Comparison of ENCODE assay signal across 29 cellular contexts in genomic region chr19:49792829-49793560, GRCh38. TPM values are rescaled to one million over a fixed set of nuclear protein-coding genes. Genes with fewer than 3 reads are reported as not detected.
A peak's percentile ranks its signal among the peaks of the same experiment; 100 is the strongest.
DNase-seq lines count a peak whose midpoint lies in the region; ATAC-seq, FAIRE-seq and TF ChIP-seq lines count a peak whose summit lies in the region.
"Had no signal": no experiment of that assay in that cellular context is flagged by ENCODE, and none has a peak within 500 bp of the region (broad histone marks: within the 10 kb centered on the region; RNA-seq: fewer than 3 reads in every experiment).

No MANE protein-coding gene starts in this region.

- BruUV-seq in HepG2 (replicated peaks; lab: Mats Ljungman, UMichigan): no TSS peak
- no TSS peak for BruUV-seq in A673 (replicated peaks; lab: Mats Ljungman, UMichigan)

- no peak overlapping the region for H3K4me3 Mint-ChIP-seq in activated naive CD8-positive, alpha-beta T cell treated with anti-CD3 and anti-CD28 coated beads, Interleukin-2, amount 50 U/mL, for 24 hours
- H3K4me3 Mint-ChIP-seq: H9 had no signal

- H4K20me1 ChIP-seq in HepG2 (ENCODE audit: insufficient read depth, low read length): no peaks in the 10 kb centered on the region

- ATAC-seq in HepG2 (no peak; the same call in 2 of the 3 replicates), right lobe of liver (no peak), GM19455 (IDR thresholded peaks at IDR 0.05; ENCODE audit: unreplicated experiment) (no peak)
- ATAC-seq in activated naive CD8-positive, alpha-beta T cell treated with anti-CD3 and anti-CD28 coated beads, Interleukin-2, amount 50 U/mL, for 24 hours: no peak

- peaks cover 20 to 55% of the 10 kb centered on the region in 2 experiments; a peak in 4 of 5 replicates for H3K36me3 ChIP-seq in HepG2 (replicated peaks in 1 of 2; ENCODE audit: control insufficient read depth in 1 of 2, insufficient read depth in 2 of 2, low read length in 2 of 2)
- H3K36me3 ChIP-seq in right lobe of liver: peaks cover 7 to 65% (median 33%) of the 10 kb centered on the region in 4 donors
- H3K36me3 ChIP-seq in kidney (ENCODE audit: control insufficient read depth in 1 of 2, insufficient read depth in 2 of 2, low read length in 2 of 2): peaks cover 35 to 42% of the 10 kb centered on the region in 2 donors
- H3K36me3 ChIP-seq in testis (ENCODE audit: low read depth, missing control alignments): no peaks in the 10 kb centered on the region
- H3K36me3 ChIP-seq in A673 (ENCODE audit: insufficient read depth, low read length, poor library complexity, severe bottlenecking): peaks cover 24% of the 10 kb centered on the region

- no peak for TF ChIP-seq POLR2A in HepG2 (IDR thresholded peaks at IDR 0.05; ENCODE audit: insufficient read depth in 1 of 2, low read depth in 2 of 2, low read length in 2 of 2)
- TF ChIP-seq POLR2A in right lobe of liver (IDR thresholded peaks at IDR 0.05): no peak
- TF ChIP-seq POLR2A in testis (IDR thresholded peaks at IDR 0.05): no peak

- H3K27ac ChIP-seq in HepG2 (ENCODE audit: extremely low read length, insufficient read depth, low read length) (no peak overlapping the region), right lobe of liver (no peak overlapping the region), kidney (ENCODE audit: low read depth in 2 of 2, low read length in 2 of 2) (no peak overlapping the region), testis (peak overlapping the region; percentile 76 to 83), A673 (ENCODE audit: low read depth, low read length, poor library complexity, severe bottlenecking) (no peak overlapping the region)
- H3K27ac ChIP-seq: BLaER1 treated with 17β-estradiol and CSF1 and Interleukin-3, amounts not matched to agents 10 nM and 100 nM; HL-60; neutrophil; psoas muscle; WERI-Rb-1 had no signal

- no peak overlapping the region for H2AFZ ChIP-seq in HepG2 (ENCODE audit: low read length)

- H3K27me3 Mint-ChIP-seq in activated naive CD8-positive, alpha-beta T cell treated with anti-CD3 and anti-CD28 coated beads, Interleukin-2, amount 50 U/mL, for 24 hours: no peaks in the 10 kb centered on the region

- H3K9me3 Mint-ChIP-seq in activated naive CD8-positive, alpha-beta T cell treated with anti-CD3 and anti-CD28 coated beads, Interleukin-2, amount 50 U/mL, for 24 hours: no peaks in the 10 kb centered on the region
- H3K9me3 Mint-ChIP-seq: H9 had no signal

- TF ChIP-seq EP300 in HepG2 (IDR thresholded peaks at IDR 0.05; ENCODE audit: low read depth in 2 of 2, low read length in 2 of 2) (no peak), HepG2 (CRISPR knock-in tag; IDR thresholded peaks at IDR 0.05; ENCODE audit: borderline replicate concordance) (no peak)

- peaks cover 18% of the 10 kb centered on the region for H3K36me3 Mint-ChIP-seq in activated naive CD8-positive, alpha-beta T cell treated with anti-CD3 and anti-CD28 coated beads, Interleukin-2, amount 50 U/mL, for 24 hours (ENCODE audit: low read depth)

- H3K27ac Mint-ChIP-seq in activated naive CD8-positive, alpha-beta T cell treated with anti-CD3 and anti-CD28 coated beads, Interleukin-2, amount 50 U/mL, for 24 hours: peak overlapping the region; percentile 69

- TF ChIP-seq RAD21 in HepG2 (CRISPR knock-in tag; IDR thresholded peaks at IDR 0.05): no peak

- TF ChIP-seq CTCF in HepG2 (CRISPR knock-in tag; IDR thresholded peaks at IDR 0.05) (no peak), right lobe of liver (IDR thresholded peaks at IDR 0.05) (no peak), kidney (IDR thresholded peaks at IDR 0.05; ENCODE audit: borderline replicate concordance, extremely low read depth, insufficient read depth) (no peak), testis (IDR thresholded peaks at IDR 0.05) (no peak), A673 (conservative IDR thresholded peaks at IDR 0.05; ENCODE audit: low read depth, low read length) (no peak)

- in situ Hi-C loops in HepG2 (cut with HindIII; ENCODE audit: extremely low pct_ligation_motif_present, low pct_unique_long_range_greater_than_20kb): no loop called here

- H3K9ac ChIP-seq in HepG2 (ENCODE audit: insufficient read depth, low read depth, low read length): no peak overlapping the region
- no peak overlapping the region for H3K9ac ChIP-seq in kidney (ENCODE audit: low read length in 2 of 2)
- H3K9ac ChIP-seq: BLaER1 treated with 17β-estradiol and CSF1 and Interleukin-3, amounts not matched to agents 10 nM and 100 nM had no signal

- WGBS in HepG2 (ENCODE audit: low lambda C conversion rate): 97% methylated on average over 20 of the region's 22 CpGs
- 96% methylated on average over 18 of the region's 22 CpGs for WGBS in right lobe of liver (ENCODE audit: insufficient coverage, low coverage, low lambda C conversion rate, missing lambda C conversion rate)
- WGBS in testis, 2 donors: 85 to 100% methylated on average over 8 to 22 of the region's 22 CpGs

- CTCF ChIA-PET in HepG2 (lab: Yijun Ruan, JAX; ENCODE audit: low intra/inter-chr PET ratio, low total read pairs) (no interaction called here), A673 (lab: Charles Lee) (no interaction called here)

- H3K4me1 ChIP-seq in HepG2 (ENCODE audit: insufficient read depth, low read length) (no peaks in the 10 kb centered on the region), right lobe of liver (no peaks in the 10 kb centered on the region), kidney (ENCODE audit: control insufficient read depth in 1 of 2, insufficient read depth in 1 of 2, low read depth in 1 of 2, low read length in 2 of 2) (peaks cover 0 to 3% of the 10 kb centered on the region in 2 donors), testis (peaks cover 36% of the 10 kb centered on the region), A673 (ENCODE audit: insufficient read depth, low read length, poor library complexity, severe bottlenecking) (no peaks in the 10 kb centered on the region)
- H3K4me1 ChIP-seq: breast epithelium, Caco-2, psoas muscle had no signal

- H3K9me3 ChIP-seq in HepG2 (ENCODE audit: low read length) (no peaks in the 10 kb centered on the region), right lobe of liver (no peaks in the 10 kb centered on the region), kidney (ENCODE audit: control insufficient read depth in 1 of 2, low read length in 2 of 2) (no peaks in the 10 kb centered on the region), testis (no peaks in the 10 kb centered on the region), A673 (ENCODE audit: low read depth, low read length, poor library complexity, severe bottlenecking) (no peaks in the 10 kb centered on the region)
- H3K9me3 ChIP-seq: BLaER1 treated with 17β-estradiol and CSF1 and Interleukin-3, amounts not matched to agents 10 nM and 100 nM; breast epithelium; Caco-2; neutrophil; psoas muscle had no signal

- H3K4me3 ChIP-seq in HepG2 (replicated peaks in 1 of 3; ENCODE audit: insufficient read depth in 1 of 3, low read depth in 2 of 3, low read length in 3 of 3): no peak overlapping the region
- H3K4me3 ChIP-seq in right lobe of liver: no peak overlapping the region
- H3K4me3 ChIP-seq in kidney (ENCODE audit: low read length in 2 of 2): no peak overlapping the region
- H3K4me3 ChIP-seq in testis: no peak overlapping the region
- H3K4me3 ChIP-seq in A673 (ENCODE audit: low read depth, low read length, poor library complexity, severe bottlenecking): no peak overlapping the region
- H3K4me3 ChIP-seq: BLaER1 treated with 17β-estradiol and CSF1 and Interleukin-3, amounts not matched to agents 10 nM and 100 nM; breast epithelium; lung; psoas muscle had no signal

- intact Hi-C loops in HepG2 (cut with micrococcal nuclease; ENCODE audit: unreplicated experiment) (no loop called here), right lobe of liver (cut with DNase I) (no loop called here), kidney (cut with DNase I) (no loop called here), testis (cut with DNase I; ENCODE audit: low total_unique reads) (no loop called here), A673 (cut with micrococcal nuclease; ENCODE audit: unreplicated experiment) (no loop called here)

- H3K79me2 ChIP-seq in HepG2 (ENCODE audit: insufficient read depth, low read length): no peaks in the 10 kb centered on the region

- FAIRE-seq in HepG2 (lab: Jason Lieb, UNC) (no peak), kidney (lab: Jason Lieb, UNC) (no peak)

- no peak overlapping the region for H3K4me2 ChIP-seq in HepG2 (ENCODE audit: low read depth, low read length)
- H3K4me2 ChIP-seq: BLaER1 treated with 17β-estradiol and CSF1 and Interleukin-3, amounts not matched to agents 10 nM and 100 nM had no signal

- no peak for DNase-seq in HepG2 (ENCODE audit: low spot score)
- DNase-seq in right lobe of liver: no peak
- no peak for DNase-seq in activated naive CD8-positive, alpha-beta T cell treated with anti-CD3 and anti-CD28 coated beads, Interleukin-2, amount 50 U/mL, for 24 hours
- DNase-seq in kidney: peak; percentile 61
- DNase-seq in testis: no peak
- DNase-seq in NCI-H345 treated with DMSO at 0.1 percent for 48 hours (lab: John Stamatoyannopoulos, UW; ENCODE audit: unreplicated experiment): no peak
- DNase-seq in A673 (ENCODE audit: low spot score): no peak
- DNase-seq: activated CD4-positive, alpha-beta T cell treated with anti-CD3 and anti-CD28 coated beads, Interleukin-2, amount 50 U/mL, for 1 hour; activated gamma-delta T cell; amygdala; Caco-2; cortex of kidney; DND-41; H9; NCI-H1092; NCI-H187; NCI-H2171 treated with DMSO at 0.1 percent for 48 hours; NCI-H69; psoas muscle; Right ventricle myocardium superior; WERI-Rb-1 had no signal

- H3K27me3 ChIP-seq in HepG2 (ENCODE audit: control insufficient read depth in 1 of 2, insufficient read depth in 2 of 2, low read length in 2 of 2) (no peaks in the 10 kb centered on the region), right lobe of liver (no peaks in the 10 kb centered on the region), testis (no peaks in the 10 kb centered on the region), A673 (replicated peaks; ENCODE audit: insufficient read depth, low read depth, low read length, poor library complexity) (no peaks in the 10 kb centered on the region)
- H3K27me3 ChIP-seq: BLaER1 treated with 17β-estradiol and CSF1 and Interleukin-3, amounts not matched to agents 10 nM and 100 nM; breast epithelium; neutrophil had no signal

- H3K4me1 Mint-ChIP-seq in activated naive CD8-positive, alpha-beta T cell treated with anti-CD3 and anti-CD28 coated beads, Interleukin-2, amount 50 U/mL, for 24 hours: peaks cover 4% of the 10 kb centered on the region
- H3K4me1 Mint-ChIP-seq: H9 had no signal

- POLR2A ChIA-PET in HepG2 (lab: Yijun Ruan, JAX) (no interaction called here), A673 (lab: Charles Lee; ENCODE audit: low non-redundant PET) (no interaction called here)

RNA-seq across cellular contexts. Expression of gene FUZ, which starts 20.1 kb away (rescaled TPM):
- total RNA-seq in HepG2 (2016; rRNA removed; fragmentation: Illumina TruSeq; extraction: Trizol): not detected in 2 replicates
- total RNA-seq in HepG2 (2016; cell fraction: cytosol; rRNA removed; fragmentation: Illumina TruSeq; extraction: Trizol; ENCODE audit: low read depth): 0.44 TPM in 1 of 2 replicates, not detected in the other
- total RNA-seq in HepG2 (2016; cell fraction: insoluble cytoplasmic fraction; rRNA removed; fragmentation: Illumina TruSeq; extraction: Trizol): not detected in 2 replicates
- 0.31 TPM in 1 of 2 replicates, not detected in the other for total RNA-seq in HepG2 (2016; cell fraction: membrane; rRNA removed; fragmentation: Illumina TruSeq; extraction: Trizol)
- not detected in 2 replicates for total RNA-seq in HepG2 (2016; cell fraction: nucleus; rRNA removed; fragmentation: Illumina TruSeq; extraction: Trizol)
- polyA plus RNA-seq in HepG2 (2011; rRNA removed): 0.07 and 0.08 TPM in 2 replicates
- polyA plus RNA-seq in HepG2 (2011; cell fraction: cytosol; rRNA removed): 0.08 and 0.14 TPM in 2 replicates
- polyA plus RNA-seq in HepG2 (2011; cell fraction: nucleus; rRNA removed): 0.32 and 0.38 TPM in 2 replicates
- polyA plus RNA-seq in HepG2 (2012): 0.21 and 0.63 TPM in 2 replicates
- polyA plus RNA-seq in HepG2 (2016; cell fraction: cytosol; fragmentation: Illumina TruSeq; extraction: Trizol; ENCODE audit: low read depth): 0.26 TPM in 1 of 2 replicates, not detected in the other
- not detected in 2 replicates for polyA plus RNA-seq in HepG2 (2016; cell fraction: insoluble cytoplasmic fraction; fragmentation: Illumina TruSeq; extraction: Trizol; ENCODE audit: low read depth)
- polyA plus RNA-seq in HepG2 (2016; cell fraction: membrane; fragmentation: Illumina TruSeq; extraction: Trizol; ENCODE audit: low read depth): 0.22 TPM in 1 of 2 replicates, not detected in the other
- not detected in 2 replicates for polyA plus RNA-seq in HepG2 (2016; cell fraction: nucleus; fragmentation: Illumina TruSeq; extraction: Trizol; ENCODE audit: insufficient read depth, low read depth)
- not detected in 2 replicates for polyA minus RNA-seq in HepG2 (2011; rRNA and poly(A)+ RNA removed; ENCODE audit: low replicate concordance)
- polyA minus RNA-seq in HepG2 (2011; cell fraction: cytosol; rRNA and poly(A)+ RNA removed): not detected in 2 replicates
- not detected in 2 replicates for polyA minus RNA-seq in HepG2 (2011; cell fraction: nucleus; rRNA and poly(A)+ RNA removed)
- 10 to 100 TPM in 1 of 6 experiments, 1 to 10 TPM in 5; 3.7 to 10.7 (median 6.3) TPM for total RNA-seq in right lobe of liver
- 26.9 TPM for total RNA-seq in kidney
- 51.2 TPM for polyA plus RNA-seq in kidney (ENCODE audit: insufficient read depth, low read depth, low replicate concordance)
- 100 to 1,000 TPM in 1 of 2 donors, 10 to 100 TPM in 1; 56.0 to 101 TPM for total RNA-seq in testis
- 98.0 TPM for polyA plus RNA-seq in testis (ENCODE audit: insufficient read depth, low read depth, low replicate concordance)
- total RNA-seq in A673 (2021): 53.0 and 64.3 TPM in 2 replicates

RNA-seq across cellular contexts. Expression of gene MED25, which starts 25.1 kb away (rescaled TPM):
- total RNA-seq in HepG2 (2016; rRNA removed; fragmentation: Illumina TruSeq; extraction: Trizol) (11.1 and 11.3 TPM in 2 replicates), right lobe of liver (10 to 100 TPM in 5 of 6 experiments, 1 to 10 TPM in 1; 9.9 to 16.3 (median 11.8) TPM), kidney (53.2 TPM), testis (100 to 1,000 TPM; 244 to 246 TPM), A673 (2021) (93.0 and 111 TPM in 2 replicates)
- 3.0 and 3.1 TPM in 2 replicates for total RNA-seq in HepG2 (2016; cell fraction: cytosol; rRNA removed; fragmentation: Illumina TruSeq; extraction: Trizol; ENCODE audit: low read depth)
- 10.4 and 11.0 TPM in 2 replicates for total RNA-seq in HepG2 (2016; cell fraction: insoluble cytoplasmic fraction; rRNA removed; fragmentation: Illumina TruSeq; extraction: Trizol)
- total RNA-seq in HepG2 (2016; cell fraction: membrane; rRNA removed; fragmentation: Illumina TruSeq; extraction: Trizol): 6.7 and 8.6 TPM in 2 replicates
- 18.0 and 18.4 TPM in 2 replicates for total RNA-seq in HepG2 (2016; cell fraction: nucleus; rRNA removed; fragmentation: Illumina TruSeq; extraction: Trizol)
- polyA plus RNA-seq in HepG2 (2011; rRNA removed) (13.3 and 15.1 TPM in 2 replicates), kidney (ENCODE audit: insufficient read depth, low read depth, low replicate concordance) (37.3 TPM), testis (ENCODE audit: insufficient read depth, low read depth, low replicate concordance) (156 TPM)
- 5.3 and 5.7 TPM in 2 replicates for polyA plus RNA-seq in HepG2 (2011; cell fraction: cytosol; rRNA removed)
- 48.1 and 61.9 TPM in 2 replicates for polyA plus RNA-seq in HepG2 (2011; cell fraction: nucleus; rRNA removed)
- polyA plus RNA-seq in HepG2 (2012): 17.3 and 20.9 TPM in 2 replicates
- polyA plus RNA-seq in HepG2 (2016; cell fraction: cytosol; fragmentation: Illumina TruSeq; extraction: Trizol; ENCODE audit: low read depth): 5.1 and 5.2 TPM in 2 replicates
- 16.3 and 22.3 TPM in 2 replicates for polyA plus RNA-seq in HepG2 (2016; cell fraction: insoluble cytoplasmic fraction; fragmentation: Illumina TruSeq; extraction: Trizol; ENCODE audit: low read depth)
- polyA plus RNA-seq in HepG2 (2016; cell fraction: membrane; fragmentation: Illumina TruSeq; extraction: Trizol; ENCODE audit: low read depth): 7.9 and 9.9 TPM in 2 replicates
- polyA plus RNA-seq in HepG2 (2016; cell fraction: nucleus; fragmentation: Illumina TruSeq; extraction: Trizol; ENCODE audit: insufficient read depth, low read depth): 46.3 and 50.3 TPM in 2 replicates
- 31.2 and 56.4 TPM in 2 replicates for polyA minus RNA-seq in HepG2 (2011; rRNA and poly(A)+ RNA removed; ENCODE audit: low replicate concordance)
- polyA minus RNA-seq in HepG2 (2011; cell fraction: cytosol; rRNA and poly(A)+ RNA removed): 9.1 and 11.4 TPM in 2 replicates
- 21.9 and 22.9 TPM in 2 replicates for polyA minus RNA-seq in HepG2 (2011; cell fraction: nucleus; rRNA and poly(A)+ RNA removed)

RNA-seq across cellular contexts. Expression of gene AP2A1, which starts 26.2 kb away (rescaled TPM):
- total RNA-seq in HepG2 (2016; rRNA removed; fragmentation: Illumina TruSeq; extraction: Trizol) (21.8 and 22.7 TPM in 2 replicates), right lobe of liver (100 to 1,000 TPM in 1 of 6 experiments, 10 to 100 TPM in 5; 38.7 to 103 (median 49.8) TPM), kidney (70.0 TPM), testis (100 to 1,000 TPM; 301 to 358 TPM), A673 (2021) (80.1 and 98.5 TPM in 2 replicates)
- total RNA-seq in HepG2 (2016; cell fraction: cytosol; rRNA removed; fragmentation: Illumina TruSeq; extraction: Trizol; ENCODE audit: low read depth): 9.5 and 10.1 TPM in 2 replicates
- total RNA-seq in HepG2 (2016; cell fraction: insoluble cytoplasmic fraction; rRNA removed; fragmentation: Illumina TruSeq; extraction: Trizol): 19.1 and 23.8 TPM in 2 replicates
- total RNA-seq in HepG2 (2016; cell fraction: membrane; rRNA removed; fragmentation: Illumina TruSeq; extraction: Trizol): 19.2 and 20.5 TPM in 2 replicates
- total RNA-seq in HepG2 (2016; cell fraction: nucleus; rRNA removed; fragmentation: Illumina TruSeq; extraction: Trizol): 16.2 and 20.1 TPM in 2 replicates
- polyA plus RNA-seq in HepG2 (2011; rRNA removed) (39.7 and 49.9 TPM in 2 replicates), kidney (ENCODE audit: insufficient read depth, low read depth, low replicate concordance) (32.0 TPM), testis (ENCODE audit: insufficient read depth, low read depth, low replicate concordance) (226 TPM)
- 30.4 and 48.4 TPM in 2 replicates for polyA plus RNA-seq in HepG2 (2011; cell fraction: cytosol; rRNA removed)
- 84.4 and 99.0 TPM in 2 replicates for polyA plus RNA-seq in HepG2 (2011; cell fraction: nucleus; rRNA removed)
- polyA plus RNA-seq in HepG2 (2012): 35.2 and 42.3 TPM in 2 replicates
- 6.6 and 7.7 TPM in 2 replicates for polyA plus RNA-seq in HepG2 (2016; cell fraction: cytosol; fragmentation: Illumina TruSeq; extraction: Trizol; ENCODE audit: low read depth)
- 24.6 and 33.0 TPM in 2 replicates for polyA plus RNA-seq in HepG2 (2016; cell fraction: insoluble cytoplasmic fraction; fragmentation: Illumina TruSeq; extraction: Trizol; ENCODE audit: low read depth)
- polyA plus RNA-seq in HepG2 (2016; cell fraction: membrane; fragmentation: Illumina TruSeq; extraction: Trizol; ENCODE audit: low read depth): 13.4 and 16.8 TPM in 2 replicates
- 38.5 and 39.3 TPM in 2 replicates for polyA plus RNA-seq in HepG2 (2016; cell fraction: nucleus; fragmentation: Illumina TruSeq; extraction: Trizol; ENCODE audit: insufficient read depth, low read depth)
- 97.4 and 189 TPM in 2 replicates for polyA minus RNA-seq in HepG2 (2011; rRNA and poly(A)+ RNA removed; ENCODE audit: low replicate concordance)
- polyA minus RNA-seq in HepG2 (2011; cell fraction: cytosol; rRNA and poly(A)+ RNA removed): 53.7 and 56.5 TPM in 2 replicates
- 24.7 and 29.2 TPM in 2 replicates for polyA minus RNA-seq in HepG2 (2011; cell fraction: nucleus; rRNA and poly(A)+ RNA removed)

RNA-seq across cellular contexts. Expression of gene TSKS, which starts 29.9 kb away (rescaled TPM):
- total RNA-seq in HepG2 (2016; rRNA removed; fragmentation: Illumina TruSeq; extraction: Trizol): not detected in 2 replicates
- not detected in 2 replicates for total RNA-seq in HepG2 (2016; cell fraction: cytosol; rRNA removed; fragmentation: Illumina TruSeq; extraction: Trizol; ENCODE audit: low read depth)
- not detected in 2 replicates for total RNA-seq in HepG2 (2016; cell fraction: insoluble cytoplasmic fraction; rRNA removed; fragmentation: Illumina TruSeq; extraction: Trizol)
- total RNA-seq in HepG2 (2016; cell fraction: membrane; rRNA removed; fragmentation: Illumina TruSeq; extraction: Trizol): not detected in 2 replicates
- not detected in 2 replicates for total RNA-seq in HepG2 (2016; cell fraction: nucleus; rRNA removed; fragmentation: Illumina TruSeq; extraction: Trizol)
- 0.03 and 0.21 TPM in 2 replicates for polyA plus RNA-seq in HepG2 (2011; rRNA removed)
- 0.04 and 0.09 TPM in 2 replicates for polyA plus RNA-seq in HepG2 (2011; cell fraction: cytosol; rRNA removed)
- 0.40 and 0.47 TPM in 2 replicates for polyA plus RNA-seq in HepG2 (2011; cell fraction: nucleus; rRNA removed)
- polyA plus RNA-seq in HepG2 (2012): 0.16 TPM in 1 of 2 replicates, not detected in the other
- polyA plus RNA-seq in HepG2 (2016; cell fraction: cytosol; fragmentation: Illumina TruSeq; extraction: Trizol; ENCODE audit: low read depth): not detected in 2 replicates
- polyA plus RNA-seq in HepG2 (2016; cell fraction: insoluble cytoplasmic fraction; fragmentation: Illumina TruSeq; extraction: Trizol; ENCODE audit: low read depth): not detected in 2 replicates
- polyA plus RNA-seq in HepG2 (2016; cell fraction: membrane; fragmentation: Illumina TruSeq; extraction: Trizol; ENCODE audit: low read depth): not detected in 2 replicates
- not detected in 2 replicates for polyA plus RNA-seq in HepG2 (2016; cell fraction: nucleus; fragmentation: Illumina TruSeq; extraction: Trizol; ENCODE audit: insufficient read depth, low read depth)
- 0.12 TPM in 1 of 2 replicates, not detected in the other for polyA minus RNA-seq in HepG2 (2011; rRNA and poly(A)+ RNA removed; ENCODE audit: low replicate concordance)
- not detected in 2 replicates for polyA minus RNA-seq in HepG2 (2011; cell fraction: cytosol; rRNA and poly(A)+ RNA removed)
- not detected in 2 replicates for polyA minus RNA-seq in HepG2 (2011; cell fraction: nucleus; rRNA and poly(A)+ RNA removed)
- not detected for total RNA-seq in right lobe of liver
- total RNA-seq in kidney: 0.50 TPM
- 0.47 TPM for polyA plus RNA-seq in kidney (ENCODE audit: insufficient read depth, low read depth, low replicate concordance)
- 100 to 1,000 TPM in 1 of 2 donors, 10 to 100 TPM in 1; 65.3 to 101 TPM for total RNA-seq in testis
- polyA plus RNA-seq in testis (ENCODE audit: insufficient read depth, low read depth, low replicate concordance): 137 TPM
- total RNA-seq in A673 (2021): not detected in 2 replicates
- total RNA-seq: Caco-2, fibroblast of lung, temporal lobe had no signal
- polyA plus RNA-seq: fibroblast of lung had no signal

RNA-seq across cellular contexts. Expression of gene PTOV1, which starts 58.0 kb away (rescaled TPM):
- 59.4 and 68.5 TPM in 2 replicates for total RNA-seq in HepG2 (2016; rRNA removed; fragmentation: Illumina TruSeq; extraction: Trizol)
- 30.7 and 36.0 TPM in 2 replicates for total RNA-seq in HepG2 (2016; cell fraction: cytosol; rRNA removed; fragmentation: Illumina TruSeq; extraction: Trizol; ENCODE audit: low read depth)
- total RNA-seq in HepG2 (2016; cell fraction: insoluble cytoplasmic fraction; rRNA removed; fragmentation: Illumina TruSeq; extraction: Trizol): 67.3 and 74.4 TPM in 2 replicates
- 45.7 and 54.4 TPM in 2 replicates for total RNA-seq in HepG2 (2016; cell fraction: membrane; rRNA removed; fragmentation: Illumina TruSeq; extraction: Trizol)
- 68.2 and 84.3 TPM in 2 replicates for total RNA-seq in HepG2 (2016; cell fraction: nucleus; rRNA removed; fragmentation: Illumina TruSeq; extraction: Trizol)
- 63.5 and 77.7 TPM in 2 replicates for polyA plus RNA-seq in HepG2 (2011; rRNA removed)
- 27.3 and 44.2 TPM in 2 replicates for polyA plus RNA-seq in HepG2 (2011; cell fraction: cytosol; rRNA removed)
- polyA plus RNA-seq in HepG2 (2011; cell fraction: nucleus; rRNA removed): 387 and 441 TPM in 2 replicates
- 72.7 and 99.0 TPM in 2 replicates for polyA plus RNA-seq in HepG2 (2012)
- 24.0 and 27.8 TPM in 2 replicates for polyA plus RNA-seq in HepG2 (2016; cell fraction: cytosol; fragmentation: Illumina TruSeq; extraction: Trizol; ENCODE audit: low read depth)
- polyA plus RNA-seq in HepG2 (2016; cell fraction: insoluble cytoplasmic fraction; fragmentation: Illumina TruSeq; extraction: Trizol; ENCODE audit: low read depth): 78.0 and 94.4 TPM in 2 replicates
- 34.7 and 37.3 TPM in 2 replicates for polyA plus RNA-seq in HepG2 (2016; cell fraction: membrane; fragmentation: Illumina TruSeq; extraction: Trizol; ENCODE audit: low read depth)
- 178 and 181 TPM in 2 replicates for polyA plus RNA-seq in HepG2 (2016; cell fraction: nucleus; fragmentation: Illumina TruSeq; extraction: Trizol; ENCODE audit: insufficient read depth, low read depth)
- 73.5 and 109 TPM in 2 replicates for polyA minus RNA-seq in HepG2 (2011; rRNA and poly(A)+ RNA removed; ENCODE audit: low replicate concordance)
- 42.8 and 45.1 TPM in 2 replicates for polyA minus RNA-seq in HepG2 (2011; cell fraction: cytosol; rRNA and poly(A)+ RNA removed)
- 69.0 and 75.8 TPM in 2 replicates for polyA minus RNA-seq in HepG2 (2011; cell fraction: nucleus; rRNA and poly(A)+ RNA removed)
- 10 to 100 TPM; 44.4 to 93.0 (median 69.6) TPM for total RNA-seq in right lobe of liver
- 118 TPM for total RNA-seq in kidney
- polyA plus RNA-seq in kidney (ENCODE audit: insufficient read depth, low read depth, low replicate concordance): 235 TPM
- total RNA-seq in testis: 100 to 1,000 TPM; 257 to 260 TPM
- polyA plus RNA-seq in testis (ENCODE audit: insufficient read depth, low read depth, low replicate concordance): 235 TPM
- 331 and 356 TPM in 2 replicates for total RNA-seq in A673 (2021)

Comparison
In these comparisons a context has a peak if more than half of its experiments do, and no peak if none do; other contexts are left out.
1. H3K27ac ChIP-seq: peak in testis (2 of 2); none in HepG2 (single experiment), right lobe of liver (0 of 3), kidney (0 of 2) and A673 (single experiment).